Comparison of ENCODE assay signal across 12 cellular contexts in the genomic region with DNA sequence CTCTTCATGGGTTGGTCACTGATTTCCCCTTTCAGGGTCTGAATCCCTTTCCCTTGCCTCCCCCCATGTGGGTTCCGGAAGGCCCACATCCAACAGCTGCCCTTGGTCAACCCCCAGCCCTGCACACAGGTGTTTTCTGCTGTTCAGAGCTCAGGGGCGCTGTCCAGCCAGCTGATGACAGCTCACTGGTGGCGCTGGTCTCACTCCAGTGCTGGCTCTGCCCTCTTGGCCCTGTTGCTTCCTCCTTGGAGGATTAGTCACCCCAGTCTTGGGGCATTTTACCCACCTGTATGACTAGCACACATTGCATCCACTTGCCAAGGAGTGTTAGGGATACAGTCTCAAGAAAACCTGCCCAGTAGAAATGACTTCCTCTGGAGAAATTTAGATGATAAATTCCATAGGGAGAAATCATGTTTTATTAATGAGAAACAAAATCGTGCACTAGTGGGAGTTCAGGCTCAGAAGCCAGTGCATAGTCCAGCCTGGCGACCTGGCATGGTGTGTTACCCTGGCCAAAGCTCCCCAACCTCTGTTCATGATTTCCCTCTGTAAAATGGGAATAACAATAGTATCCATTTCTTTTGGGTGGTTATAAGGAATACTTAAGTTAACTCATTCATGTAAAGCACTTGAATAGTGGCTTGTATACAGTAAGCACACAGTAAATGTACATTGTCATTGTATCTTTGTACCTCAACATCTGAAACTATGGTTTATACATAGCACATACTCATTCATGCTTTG. TPM values are rescaled to one million over a fixed set of nuclear protein-coding genes. Genes with fewer than 3 reads are reported as not detected.
DNase-seq lines count a peak whose midpoint lies in the region; ATAC-seq, FAIRE-seq and TF ChIP-seq lines count a peak whose summit lies in the region.
"Had no signal": no experiment of that assay in that cellular context is flagged by ENCODE, and none has a peak within 500 bp of the region (broad histone marks: within the 10 kb centered on the region; RNA-seq: fewer than 3 reads in every experiment).

No MANE protein-coding gene starts in this region.

- peak overlapping the region; percentile 75 to 84 for H3K27ac ChIP-seq in A549

- WGBS in A549 (ENCODE audit: missing lambda C conversion rate): 6% methylated on average over 5 of the region's 5 CpGs

- TF ChIP-seq CTCF in A549 (IDR thresholded peaks at IDR 0.05): peak; percentile 30; the same call in 1 of the 3 replicates

- no peak for TF ChIP-seq EP300 in A549 (IDR thresholded peaks at IDR 0.05)

- H3K9me3 ChIP-seq in A549: no peaks in the 10 kb centered on the region

- TF ChIP-seq POLR2A in A549 (IDR thresholded peaks at IDR 0.05; ENCODE audit: low read length): no peak

- FAIRE-seq in A549 (lab: Jason Lieb, UNC): no peak

- H3K4me3 ChIP-seq in A549: peak overlapping the region; percentile 17

- peak; percentile 33 to 55 for ATAC-seq in A549
- no peak for ATAC-seq in stimulated activated naive CD8-positive, alpha-beta T cell treated with anti-CD3 and anti-CD28 coated beads, Interleukin-15, Interleukin-2, amounts not matched to agents 100 U/mL and 50 U/mL, for 24 hours
- ATAC-seq: activated T-cell treated with anti-CD3 and anti-CD28 coated beads, Interleukin-2, amount 50 U/mL, for 72 hours had no signal

- DNase-seq in A549 (ENCODE audit: low read depth in 1 of 2, low spot score in 1 of 2): peak; percentile 79 to 80
- peak; percentile 87 for DNase-seq in M059J (ENCODE audit: low read depth)
- peak; percentile 76 for DNase-seq in dermis blood vessel endothelial cell
- DNase-seq in lung microvascular endothelial cell (ENCODE audit: low read depth in 2 of 2): peak; percentile 50 to 75
- DNase-seq in COR-L47 (lab: John Stamatoyannopoulos, UW): no peak
- no peak for DNase-seq in amygdala (lab: John Stamatoyannopoulos, UW)
- no peak for DNase-seq in D341Med (ENCODE audit: low spot score)
- DNase-seq in stimulated activated naive CD8-positive, alpha-beta T cell treated with anti-CD3 and anti-CD28 coated beads, Interleukin-15, Interleukin-2, amounts not matched to agents 100 U/mL and 50 U/mL, for 24 hours: no peak
- DNase-seq: activated T-cell treated with anti-CD3 and anti-CD28 coated beads, Interleukin-2, amount 50 U/mL, for 72 hours; central memory CD4-positive, alpha-beta T cell; stimulated activated CD4-positive, alpha-beta T cell treated with anti-CD3 and anti-CD28 coated beads, Interleukin-15, amount 100 ng/mL, for 24 hours; stimulated activated naive CD4-positive, alpha-beta T cell treated with Interleukin-2 at 50 U/mL for 16 hours had no signal

- POLR2A ChIA-PET in A549 (lab: Yijun Ruan, JAX): interaction anchor here (1.3 to 1.7 kb wide), 3 partner anchors 22 to 83 kb away, joined by 4 to 11 read pairs (median 4); partner anchors contain the start of gene CRIM1

- peak overlapping the region; percentile 90 for H3K4me2 ChIP-seq in A549

- CTCF ChIA-PET in A549 (lab: Yijun Ruan, JAX): interaction anchor here (0.6 to 6.5 kb wide), 23 partner anchors 8 to 408 kb away, joined by 3 to 37 read pairs (median 3); partner anchors contain the start of gene CRIM1

- peak; percentile 37; a peak in 4 of 5 replicates for TF ChIP-seq RAD21 in A549 (conservative IDR thresholded peaks at IDR 0.05 in 1 of 2, IDR thresholded peaks at IDR 0.05 in 1 of 2)

- H3K4me1 ChIP-seq in A549: peaks cover 100% of the 10 kb centered on the region

TF ChIP-seq in A549, 52 proteins besides CTCF, POLR2A, EP300 and RAD21:
- TF ChIP-seq FOSB (CRISPR knock-in tag; IDR thresholded peaks at IDR 0.05) (peak; percentile 55; the same call in 1 of the 2 replicates), HOXA7 (CRISPR knock-in tag; IDR thresholded peaks at IDR 0.05) (peak; percentile 74; the same call in 1 of the 2 replicates), CBX2 (IDR thresholded peaks at IDR 0.05; ENCODE audit: borderline replicate concordance, low read depth) (no peak), REST (IDR thresholded peaks at IDR 0.05) (peak; percentile 82), HEYL (CRISPR knock-in tag; IDR thresholded peaks at IDR 0.05) (no peak), SMC3 (IDR thresholded peaks at IDR 0.05) (peak; percentile 41; the same call in 1 of the 3 replicates), JUN (IDR thresholded peaks at IDR 0.05) (peak; percentile 18 to 35; a peak in 1 of 5 replicates), POLR2AphosphoS2 (conservative IDR thresholded peaks at IDR 0.05; ENCODE audit: low read length) (peak; percentile 87), NFE2L2 (conservative IDR thresholded peaks at IDR 0.05; ENCODE audit: low read length) (no peak), MYC (IDR thresholded peaks at IDR 0.05; ENCODE audit: borderline replicate concordance, low read length) (0 out of 2 replicates have a peak, but pooled peaks have one; percentile 22), EHF (CRISPR knock-in tag; IDR thresholded peaks at IDR 0.05) (0 out of 2 replicates have a peak, but pooled peaks have one; percentile 23), MAX (IDR thresholded peaks at IDR 0.05) (peak; percentile 53; the same call in 1 of the 2 replicates), FOSL2 (IDR thresholded peaks at IDR 0.05) (0 out of 2 replicates have a peak, but pooled peaks have one; percentile 35), FOSL2 (CRISPR knock-in tag; IDR thresholded peaks at IDR 0.05) (peak; percentile 81), GATA3 (IDR thresholded peaks at IDR 0.05; ENCODE audit: borderline replicate concordance) (peak; percentile 50; the same call in 1 of the 2 replicates), RCOR1 (IDR thresholded peaks at IDR 0.05; ENCODE audit: low read depth, low read length) (no peak), JUNB (IDR thresholded peaks at IDR 0.05) (peak; percentile 57; the same call in 1 of the 2 replicates)

RNA-seq across cellular contexts. Expression of gene CRIM1, which starts 21.6 kb away (rescaled TPM):
- polyA plus RNA-seq in A549 (2011; rRNA removed) (208 and 275 TPM in 2 replicates), A549 (2017; fragmentation: RNase III; extraction: RNeasy Plus Mini Kit Qiagen cat#74134 plus additional on column Dnase treatment) (127 to 135 TPM (median 130 TPM) in 3 replicates)
- polyA plus RNA-seq in A549 (2012; cell fraction: cytosol; rRNA removed): 133 and 166 TPM in 2 replicates
- polyA plus RNA-seq in A549 (2012; cell fraction: nucleus; rRNA removed): 215 and 283 TPM in 2 replicates
- polyA minus RNA-seq in A549 (2011; rRNA and poly(A)+ RNA removed): 997 and 1,171 TPM in 2 replicates
- 98.2 and 186 TPM in 2 replicates for total RNA-seq in M059J (2014; rRNA removed; shearing (Covaris generic))
- total RNA-seq in dermis blood vessel endothelial cell (765 and 891 TPM in 2 replicates), lung microvascular endothelial cell (420 and 583 TPM in 2 replicates)

Comparison
In these comparisons a context has a peak if more than half of its experiments do, and no peak if none do; other contexts are left out.
1. DNase-seq: peak in A549 (2 of 2), M059J (single experiment), dermis blood vessel endothelial cell (single experiment) and lung microvascular endothelial cell (2 of 2); none in COR-L47 (single experiment), amygdala (0 of 56), D341Med (single experiment) and stimulated activated naive CD8-positive, alpha-beta T cell treated with anti-CD3 and anti-CD28 coated beads, Interleukin-15, Interleukin-2, amounts not matched to agents 100 U/mL and 50 U/mL, for 24 hours (single experiment).